1 cellular context compared by ENCODE assay signal in the genomic region with DNA sequence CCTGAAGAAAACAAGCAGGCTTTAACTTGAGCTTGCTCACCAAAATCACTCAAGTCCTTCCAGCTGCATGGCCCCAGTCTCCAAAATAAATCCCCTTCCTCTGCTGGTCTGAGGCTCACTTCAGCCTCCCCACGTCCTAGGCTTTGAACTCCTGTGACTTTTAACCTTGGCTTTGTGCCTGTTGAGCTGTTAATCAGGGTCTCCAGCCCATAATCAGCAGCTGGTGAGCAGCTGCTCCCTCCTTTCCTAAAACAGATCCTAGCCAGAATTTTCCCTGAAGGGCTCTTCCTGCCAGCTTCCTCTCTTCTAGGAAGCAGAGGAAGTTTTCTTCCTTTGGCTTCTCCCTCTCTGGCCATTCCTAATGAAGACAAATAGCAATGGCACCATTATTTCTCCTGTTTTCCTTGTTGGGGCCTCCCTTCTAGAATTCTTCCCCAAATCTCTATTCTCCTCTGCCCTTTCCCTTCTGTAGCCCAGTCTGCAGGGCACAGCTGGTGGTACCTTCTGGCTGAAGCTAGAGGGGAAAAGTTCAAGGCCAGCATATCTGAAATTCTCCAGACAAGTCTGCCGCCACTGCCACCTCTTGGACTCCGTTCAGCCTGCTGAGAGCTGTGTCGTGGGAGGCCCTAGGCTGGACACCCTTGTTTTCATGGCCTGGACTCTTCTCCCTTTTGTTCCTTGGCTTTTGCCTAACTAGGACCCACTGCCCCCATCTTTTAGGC.
TF ChIP-seq lines count a peak whose summit lies in the region.

No MANE protein-coding gene starts in this region.

TF ChIP-seq in H1, 55 proteins besides CTCF, POLR2A, EP300 and RAD21 (continued from another document):
- TF ChIP-seq E2F6 (IDR thresholded peaks at IDR 0.05): no peak
- TF ChIP-seq SIX5 (IDR thresholded peaks at IDR 0.05; ENCODE audit: low read depth, low read length): no peak
- TF ChIP-seq SP1 (IDR thresholded peaks at IDR 0.05; ENCODE audit: low read depth, low read length): no peak
- TF ChIP-seq SP4 (IDR thresholded peaks at IDR 0.05; ENCODE audit: low read length): no peak
- TF ChIP-seq TEAD4 (IDR thresholded peaks at IDR 0.05; ENCODE audit: low read depth, low read length): no peak
- no peak for TF ChIP-seq ATF2 (IDR thresholded peaks at IDR 0.05; ENCODE audit: low read length)
- no peak for TF ChIP-seq GTF2F1 (IDR thresholded peaks at IDR 0.05; ENCODE audit: borderline replicate concordance, low read depth, low read length)
- TF ChIP-seq EGR1 (IDR thresholded peaks at IDR 0.05; ENCODE audit: borderline replicate concordance, low read depth, low read length): no peak
- no peak for TF ChIP-seq FOSL1 (IDR thresholded peaks at IDR 0.05; ENCODE audit: insufficient read depth, low read depth, low read length)
- TF ChIP-seq RBBP5 (IDR thresholded peaks at IDR 0.05; ENCODE audit: borderline replicate concordance, low read depth, low read length): no peak
